In the genomic region with DNA sequence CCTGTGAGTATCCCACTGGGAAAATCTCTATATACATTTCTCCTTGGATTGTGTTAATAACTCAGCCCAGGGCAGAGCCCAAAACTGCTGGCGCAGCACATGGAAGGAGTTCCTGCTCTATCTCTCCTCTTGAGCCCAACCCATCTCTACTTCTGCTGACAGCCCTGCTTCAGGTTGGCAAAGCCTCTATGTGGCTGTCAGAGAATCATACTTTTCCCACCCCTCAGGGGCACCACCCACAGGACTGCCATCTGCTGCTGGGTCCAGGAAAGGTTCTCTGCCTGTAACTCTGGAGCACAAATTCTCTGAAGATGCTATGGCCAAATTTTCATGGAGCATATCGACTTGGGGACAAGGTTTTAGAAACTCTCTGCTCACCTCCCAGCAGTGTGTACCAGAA, we compare ENCODE assay signal across 19 cellular contexts.
"Had no signal": no experiment of that assay in that cellular context is flagged by ENCODE, and none has a peak within 500 bp of the region (broad histone marks: within the 10 kb centered on the region; RNA-seq: fewer than 3 reads in every experiment).

No MANE protein-coding gene starts in this region.

- H3K4me3 Mint-ChIP-seq: activated CD4-positive, alpha-beta T cell treated with anti-CD3 and anti-CD28 coated beads for 36 hours; activated CD8-positive, alpha-beta T cell treated with anti-CD3 and anti-CD28 coated beads for 36 hours; activated naive CD8-positive, alpha-beta T cell treated with anti-CD3 and anti-CD28 coated beads, Interleukin-2, amount 10 ng/mL, durations not matched to agents 7 days and 5 days had no signal

- H3K27ac ChIP-seq: adrenal gland, WERI-Rb-1 had no signal

- DNase-seq: activated CD4-positive, alpha-beta T cell treated with anti-CD3 and anti-CD28 coated beads for 36 hours; activated CD8-positive, alpha-beta memory T cell treated with anti-CD3 and anti-CD28 coated beads, Interleukin-2, amount 50 U/mL, for 4 hours; activated CD8-positive, alpha-beta T cell treated with anti-CD3 and anti-CD28 coated beads for 36 hours; activated naive CD4-positive, alpha-beta T cell treated with anti-CD3 and anti-CD28 coated beads, Interleukin-2, amount 50 U/mL, for 16 hours; activated naive CD8-positive, alpha-beta T cell treated with anti-CD3 and anti-CD28 coated beads, Interleukin-2, amount 10 ng/mL, durations not matched to agents 7 days and 5 days; adrenal gland; anterior cingulate cortex; KG1; NCI-H1436; NCI-H187 treated with DMSO at 0.1 percent for 48 hours; NCI-H2171; NCI-H2227 treated with DMSO at 0.1 percent for 48 hours; NCI-H510A; NCI-H526 treated with DMSO at 0.1 percent for 48 hours; PC-3; SHP77 treated with DMSO at 0.1 percent for 48 hours; T-helper 2 cell; T1000; WERI-Rb-1 had no signal

- H3K36me3 ChIP-seq: adrenal gland, WERI-Rb-1 had no signal

- H3K27me3 Mint-ChIP-seq: activated CD8-positive, alpha-beta T cell treated with anti-CD3 and anti-CD28 coated beads for 36 hours had no signal

- H3K9me3 ChIP-seq: adrenal gland had no signal

- H3K9me3 Mint-ChIP-seq: activated CD8-positive, alpha-beta T cell treated with anti-CD3 and anti-CD28 coated beads for 36 hours; activated naive CD8-positive, alpha-beta T cell treated with anti-CD3 and anti-CD28 coated beads, Interleukin-2, amount 10 ng/mL, durations not matched to agents 7 days and 5 days had no signal

- H3K4me1 Mint-ChIP-seq: activated CD4-positive, alpha-beta T cell treated with anti-CD3 and anti-CD28 coated beads for 36 hours; activated naive CD8-positive, alpha-beta T cell treated with anti-CD3 and anti-CD28 coated beads, Interleukin-2, amount 10 ng/mL, durations not matched to agents 7 days and 5 days had no signal

- H3K36me3 Mint-ChIP-seq: activated naive CD8-positive, alpha-beta T cell treated with anti-CD3 and anti-CD28 coated beads, Interleukin-2, amount 10 ng/mL, durations not matched to agents 7 days and 5 days had no signal

- H3K4me3 ChIP-seq: adrenal gland had no signal

- H3K27ac Mint-ChIP-seq: activated CD4-positive, alpha-beta T cell treated with anti-CD3 and anti-CD28 coated beads for 36 hours; activated CD8-positive, alpha-beta T cell treated with anti-CD3 and anti-CD28 coated beads for 36 hours; activated naive CD8-positive, alpha-beta T cell treated with anti-CD3 and anti-CD28 coated beads, Interleukin-2, amount 10 ng/mL, durations not matched to agents 7 days and 5 days had no signal

- H3K27me3 ChIP-seq: adrenal gland had no signal

- H3K4me1 ChIP-seq: adrenal gland had no signal
